In the genomic region with DNA sequence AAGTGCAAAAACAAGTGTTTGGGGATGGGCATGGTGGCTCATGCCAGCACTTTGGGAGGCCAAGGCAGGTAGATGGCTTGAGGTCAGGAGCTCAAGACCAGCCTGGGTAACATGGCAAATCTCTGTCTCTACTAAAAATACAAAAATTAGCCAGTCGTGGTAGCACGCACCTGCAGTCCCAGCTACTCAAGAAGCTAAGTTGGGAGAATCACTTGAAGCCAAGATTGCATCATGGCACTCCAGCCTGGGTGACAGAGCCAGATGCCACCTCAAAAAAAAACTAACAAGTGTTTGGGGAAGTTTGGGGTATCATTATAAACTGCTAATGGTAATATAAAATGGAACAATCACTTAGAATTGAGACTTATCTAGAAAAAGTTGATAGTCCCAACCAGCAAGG, we compare ENCODE assay signal across 26 cellular contexts.
"Had no signal": no experiment of that assay in that cellular context is flagged by ENCODE, and none has a peak within 500 bp of the region (broad histone marks: within the 10 kb centered on the region; RNA-seq: fewer than 3 reads in every experiment).

No MANE protein-coding gene starts in this region.

- DNase-seq: activated CD4-positive, alpha-beta T cell treated with anti-CD3 and anti-CD28 coated beads for 36 hours; activated CD4-positive, CD25-positive, alpha-beta regulatory T cell; activated effector memory CD4-positive, alpha-beta T cell treated with Interleukin-2 at 50 U/mL for 16 hours; activated naive CD4-positive, alpha-beta T cell treated with Interleukin-2 at 50 U/mL for 16 hours; activated naive CD8-positive, alpha-beta T cell treated with anti-CD3 and anti-CD28 coated beads for 36 hours; activated T-cell treated with anti-CD3 and anti-CD28 coated beads for 4 hours; activated T-cell treated with anti-CD3 and anti-CD28 coated beads, Interleukin-2, amount 50 U/mL, for 72 hours; adrenal gland; aorta; esophagus squamous epithelium; foreskin melanocyte; heart right ventricle; lower lobe of right lung; mesenchymal stem cell; right cardiac atrium; stimulated activated CD4-positive, alpha-beta T cell treated with anti-CD3 and anti-CD28 coated beads, Interleukin-15, amount 100 ng/mL, for 24 hours; stimulated activated CD4-positive, alpha-beta T cell treated with anti-CD3 and anti-CD28 coated beads, Interleukin-2, amount 100 ng/mL, for 24 hours; stimulated activated naive CD4-positive, alpha-beta T cell; transverse colon; uterus had no signal

- H3K36me3 ChIP-seq: adrenal gland, esophagus squamous epithelium, heart right ventricle, lower lobe of right lung, transverse colon, uterus had no signal

- H3K27me3 ChIP-seq: adrenal gland, esophagus squamous epithelium, heart right ventricle, transverse colon, uterus had no signal

- H3K4me3 Mint-ChIP-seq: activated CD4-positive, alpha-beta T cell treated with anti-CD3 and anti-CD28 coated beads for 36 hours; activated naive CD8-positive, alpha-beta T cell treated with anti-CD3 and anti-CD28 coated beads for 36 hours; activated T-cell treated with anti-CD3 and anti-CD28 coated beads, Interleukin-2, amount 50 U/mL, for 72 hours; brain; natural killer cell treated with Interleukin-12 subunit alpha and Interleukin-12 subunit beta and Interleukin-15 and Interleukin-18, amount 100 ng/mL, for 72 hours; T-helper 2 cell treated with Interferon-gamma antibody and Interleukin-4, amounts not matched to agents 5 μg/mL and 100 μg/mL, for 36 hours had no signal

- H3K27ac ChIP-seq: adrenal gland, coronary artery, epithelial cell of prostate, esophagus squamous epithelium, heart right ventricle, lower lobe of right lung, transverse colon, uterus had no signal

- H3K27ac Mint-ChIP-seq: brain; natural killer cell treated with Interleukin-12 subunit alpha and Interleukin-12 subunit beta and Interleukin-15 and Interleukin-18, amount 100 ng/mL, for 72 hours; T-helper 2 cell treated with Interferon-gamma antibody and Interleukin-4, amounts not matched to agents 5 μg/mL and 100 μg/mL, for 36 hours had no signal

- H3K4me1 ChIP-seq: uterus had no signal

- H3K9me3 ChIP-seq: adrenal gland, esophagus squamous epithelium, lower lobe of right lung, transverse colon, uterus had no signal

- H3K4me3 ChIP-seq: adrenal gland, coronary artery, esophagus squamous epithelium, heart right ventricle, lower lobe of right lung, transverse colon, uterus had no signal

- H3K27me3 Mint-ChIP-seq: activated CD4-positive, alpha-beta T cell treated with anti-CD3 and anti-CD28 coated beads for 36 hours; activated naive CD8-positive, alpha-beta T cell treated with anti-CD3 and anti-CD28 coated beads for 36 hours; brain; natural killer cell treated with Interleukin-12 subunit alpha and Interleukin-12 subunit beta and Interleukin-15 and Interleukin-18, amount 100 ng/mL, for 72 hours had no signal

- ATAC-seq: activated CD4-positive, alpha-beta T cell treated with anti-CD3 and anti-CD28 coated beads for 36 hours; activated T-cell treated with anti-CD3 and anti-CD28 coated beads, Interleukin-2, amount 50 U/mL, for 72 hours; heart right ventricle; left lobe of liver; natural killer cell treated with Interleukin-12 subunit alpha and Interleukin-12 subunit beta and Interleukin-15 and Interleukin-18, amount 100 ng/mL, for 72 hours; right cardiac atrium had no signal
